8 cellular contexts compared by ENCODE assay signal in genomic region chr18:56651771-56652092, GRCh38. TPM values are rescaled to one million over a fixed set of nuclear protein-coding genes. Genes with fewer than 3 reads are reported as not detected.
A peak's percentile ranks its signal among the peaks of the same experiment; 100 is the strongest.
DNase-seq lines count a peak whose midpoint lies in the region; ATAC-seq lines count a peak whose summit lies in the region.

No MANE protein-coding gene starts in this region.

- ATAC-seq in HG03439 (IDR thresholded peaks at IDR 0.05; ENCODE audit: unreplicated experiment), result no peak

- H3K9me3 Mint-ChIP-seq in activated T-helper 2 cell treated with anti-CD3 and anti-CD28 coated beads, Interferon-gamma antibody, Interleukin-2, Interleukin-4, amounts not matched to agents 10 μg/mL and 5 μg/mL and 100 μg/mL, durations not matched to agents 14 hours and 24 hours and 36 hours, result no peaks in the 10 kb centered on the region
- H3K9me3 Mint-ChIP-seq in immature natural killer cell, result no peaks in the 10 kb centered on the region

- H3K27me3 Mint-ChIP-seq in activated T-helper 2 cell treated with anti-CD3 and anti-CD28 coated beads, Interferon-gamma antibody, Interleukin-2, Interleukin-4, amounts not matched to agents 10 μg/mL and 5 μg/mL and 100 μg/mL, durations not matched to agents 14 hours and 24 hours and 36 hours (ENCODE audit: low read depth), result no peaks in the 10 kb centered on the region
- peaks cover 2 to 14% (median 11%) of the 10 kb centered on the region in 3 donors for H3K27me3 Mint-ChIP-seq in immature natural killer cell (ENCODE audit: low read depth in 3 of 3)

- peak overlapping the region; percentile 92 for H3K27ac ChIP-seq in substantia nigra (ENCODE audit: low read depth, low read length, poor library complexity, severe bottlenecking)

- DNase-seq in DMS 273 (lab: John Stamatoyannopoulos, UW; ENCODE audit: unreplicated experiment) (peak; percentile 40), DMS 273 treated with DMSO at 0.1 percent for 48 hours (lab: John Stamatoyannopoulos, UW) (no peak), immature natural killer cell (no peak), substantia nigra (lab: John Stamatoyannopoulos, UW) (no peak), ureter (ENCODE audit: low spot score) (no peak)
- no peak for DNase-seq in activated T-helper 2 cell treated with anti-CD3 and anti-CD28 coated beads, Interferon-gamma antibody, Interleukin-2, Interleukin-4, amounts not matched to agents 10 μg/mL and 5 μg/mL and 100 μg/mL, durations not matched to agents 14 hours and 24 hours and 36 hours (ENCODE audit: low spot score)
- no peak for DNase-seq in stimulated activated CD4-positive, alpha-beta T cell treated with anti-CD3 and anti-CD28 coated beads, Interleukin-4, amount 100 ng/mL, for 1 hour

- intact Hi-C loops in activated T-helper 2 cell treated with anti-CD3 and anti-CD28 coated beads, Interferon-gamma antibody, Interleukin-2, Interleukin-4, amounts not matched to agents 10 μg/mL and 5 μg/mL and 100 μg/mL, durations not matched to agents 14 hours and 24 hours and 36 hours (cut with micrococcal nuclease), result loop anchor here (1.0 to 10.0 kb wide), 6 partner anchors 13 to 970 kb away; partner anchors contain the start of genes FECH, NARS1 and TXNL1

- H3K36me3 Mint-ChIP-seq in activated T-helper 2 cell treated with anti-CD3 and anti-CD28 coated beads, Interferon-gamma antibody, Interleukin-2, Interleukin-4, amounts not matched to agents 10 μg/mL and 5 μg/mL and 100 μg/mL, durations not matched to agents 14 hours and 24 hours and 36 hours (ENCODE audit: low read depth), result peaks cover 20% of the 10 kb centered on the region
- H3K36me3 Mint-ChIP-seq in immature natural killer cell, result no peaks in the 10 kb centered on the region

- peaks cover 56% of the 10 kb centered on the region for H3K4me1 Mint-ChIP-seq in activated T-helper 2 cell treated with anti-CD3 and anti-CD28 coated beads, Interferon-gamma antibody, Interleukin-2, Interleukin-4, amounts not matched to agents 10 μg/mL and 5 μg/mL and 100 μg/mL, durations not matched to agents 14 hours and 24 hours and 36 hours (ENCODE audit: low read depth)
- peaks cover 69 to 75% of the 10 kb centered on the region in 2 donors for H3K4me1 Mint-ChIP-seq in immature natural killer cell

- H3K27ac Mint-ChIP-seq in activated T-helper 2 cell treated with anti-CD3 and anti-CD28 coated beads, Interferon-gamma antibody, Interleukin-2, Interleukin-4, amounts not matched to agents 10 μg/mL and 5 μg/mL and 100 μg/mL, durations not matched to agents 14 hours and 24 hours and 36 hours, result peak overlapping the region; percentile 91
- H3K27ac Mint-ChIP-seq in immature natural killer cell, result peak overlapping the region; percentile 90 to 98 (median 96)

- H3K4me3 Mint-ChIP-seq in activated T-helper 2 cell treated with anti-CD3 and anti-CD28 coated beads, Interferon-gamma antibody, Interleukin-2, Interleukin-4, amounts not matched to agents 10 μg/mL and 5 μg/mL and 100 μg/mL, durations not matched to agents 14 hours and 24 hours and 36 hours (ENCODE audit: low read depth), result peak overlapping the region; percentile 88
- peak overlapping the region; percentile 92 to 96 (median 95) for H3K4me3 Mint-ChIP-seq in immature natural killer cell

RNA-seq across cellular contexts. Expression of gene WDR7, which starts 0.6 kb away (rescaled TPM):
- 25.4 and 27.1 TPM in 2 replicates for total RNA-seq in activated T-helper 2 cell treated with anti-CD3 and anti-CD28 coated beads, Interferon-gamma antibody, Interleukin-2, Interleukin-4, amounts not matched to agents 10 μg/mL and 5 μg/mL and 100 μg/mL, durations not matched to agents 14 hours and 24 hours and 36 hours
- 10 to 100 TPM; 18.3 to 38.2 (median 23.3) TPM for polyA plus RNA-seq in immature natural killer cell
- 49.2 TPM for total RNA-seq in ureter

RNA-seq across cellular contexts. Expression of gene TXNL1, which starts 13.3 kb away (rescaled TPM):
- 95.1 and 96.3 TPM in 2 replicates for total RNA-seq in activated T-helper 2 cell treated with anti-CD3 and anti-CD28 coated beads, Interferon-gamma antibody, Interleukin-2, Interleukin-4, amounts not matched to agents 10 μg/mL and 5 μg/mL and 100 μg/mL, durations not matched to agents 14 hours and 24 hours and 36 hours
- polyA plus RNA-seq in immature natural killer cell, result 10 to 100 TPM; 55.7 to 58.8 (median 57.5) TPM
- total RNA-seq in ureter, result 66.1 TPM
